In the genomic region with DNA sequence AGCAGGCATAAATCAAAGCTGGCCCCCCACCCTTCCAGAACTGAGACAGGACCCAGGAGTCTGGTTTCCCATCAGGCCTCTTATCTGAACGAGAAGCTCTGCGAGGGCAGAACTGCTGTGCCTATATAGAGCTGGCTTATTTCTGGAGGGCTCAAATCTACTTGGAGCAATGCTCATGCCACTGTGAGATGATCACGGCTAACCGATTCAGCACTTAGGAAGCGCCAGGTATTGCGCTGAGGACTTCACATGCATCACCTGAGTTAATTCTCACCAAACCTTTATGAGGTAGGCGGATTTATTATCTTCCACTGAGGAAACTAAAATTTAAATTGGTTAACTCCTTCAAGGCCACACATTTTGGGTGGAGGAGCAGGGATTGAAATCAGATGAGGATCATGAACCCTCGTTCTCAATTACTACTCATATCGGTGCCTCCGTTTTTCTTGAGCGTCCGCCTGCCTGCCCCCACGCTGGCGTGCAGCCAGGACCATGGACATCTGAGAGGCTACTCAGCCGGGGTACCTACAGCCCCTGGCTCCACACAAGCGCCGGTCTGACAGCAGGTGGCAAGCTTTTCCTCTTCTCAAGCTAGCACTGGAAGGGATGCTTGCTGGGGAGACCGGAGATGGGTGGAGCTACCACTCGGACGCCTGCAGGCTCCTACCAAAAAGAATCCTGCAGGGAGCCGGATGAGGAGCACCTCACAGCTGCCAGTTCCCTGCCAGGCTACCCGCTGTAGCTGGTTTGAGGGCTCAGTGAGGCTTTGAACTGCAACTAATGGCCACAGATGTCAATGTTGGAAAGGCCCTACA, we compare ENCODE assay signal across 9 cellular contexts. TPM values are rescaled to one million over a fixed set of nuclear protein-coding genes. Genes with fewer than 3 reads are reported as not detected.
DNase-seq lines count a peak whose midpoint lies in the region; ATAC-seq, FAIRE-seq and TF ChIP-seq lines count a peak whose summit lies in the region.
"Had no signal": no experiment of that assay in that cellular context is flagged by ENCODE, and none has a peak within 500 bp of the region (broad histone marks: within the 10 kb centered on the region; RNA-seq: fewer than 3 reads in every experiment).

No MANE protein-coding gene starts in this region.

- H3K4me1 ChIP-seq in adrenal gland (replicated peaks in 1 of 2) (peaks cover 7 to 16% of the 10 kb centered on the region in 2 donors), heart left ventricle (peaks cover 0 to 28% (median 20%) of the 10 kb centered on the region in 12 donors), parathyroid adenoma (peaks cover 5% of the 10 kb centered on the region)

- peak overlapping the region in 3 of 4 donors; percentile 62 to 98 (median 96) for H3K4me3 ChIP-seq in adrenal gland
- H3K4me3 ChIP-seq in heart left ventricle = peak overlapping the region; percentile 79 to 100 (median 99)
- H3K4me3 ChIP-seq in parathyroid adenoma (ENCODE audit: low read depth, low read length) = peak overlapping the region; percentile 97

- peak overlapping the region; percentile 73 for H3K4me2 ChIP-seq in parathyroid adenoma (ENCODE audit: low read length)

- intact Hi-C loops in adrenal gland (cut with DNase I) (no loop called here), heart left ventricle (cut with DNase I) (loop anchor here in 8 of 10 donors (1.0 to 10.0 kb wide), 10 partner anchors 22 to 99 kb away; a partner anchor contains a TSS)

- H3K9me3 ChIP-seq in adrenal gland (replicated peaks in 1 of 3) = no peaks in the 10 kb centered on the region
- no peaks in the 10 kb centered on the region for H3K9me3 ChIP-seq in heart left ventricle
- no peaks in the 10 kb centered on the region for H3K9me3 ChIP-seq in parathyroid adenoma (ENCODE audit: control insufficient read depth, low read length)

- TF ChIP-seq POLR2A in adrenal gland (IDR thresholded peaks at IDR 0.05) (peak; percentile 39 to 69), heart left ventricle (IDR thresholded peaks at IDR 0.05) (peak in 1 of 2 donors; percentile 16)

- peak overlapping the region; percentile 83 for H2AFZ ChIP-seq in parathyroid adenoma

- FAIRE-seq in urothelium cell line (lab: Jason Lieb, UNC) = no peak
- FAIRE-seq: G401.6 had no signal

- H3K79me2 ChIP-seq in parathyroid adenoma = peaks cover 5% of the 10 kb centered on the region

- H3K27me3 ChIP-seq in adrenal gland (no peaks in the 10 kb centered on the region), heart left ventricle (no peaks in the 10 kb centered on the region), parathyroid adenoma (ENCODE audit: control insufficient read depth, insufficient read depth, low read length) (no peaks in the 10 kb centered on the region)

- H3K9ac ChIP-seq in parathyroid adenoma = peak overlapping the region; percentile 91

- 18 to 21% (median 20%) methylated on average over 19 to 22 of the region's 22 CpGs for whole genome bisulfite sequencing in adrenal gland, 4 donors
- WGBS in heart left ventricle, 4 donors = 23 to 24% (median 24%) methylated on average over 20 to 22 of the region's 22 CpGs

- ATAC-seq in heart left ventricle = peak; percentile 16 to 61 (median 38)

- H3K27ac ChIP-seq in adrenal gland = peak overlapping the region; percentile 98 to 100 (median 100)
- peak overlapping the region; percentile 99 to 100 (median 100) for H3K27ac ChIP-seq in heart left ventricle
- H3K27ac ChIP-seq in parathyroid adenoma = peak overlapping the region; percentile 95

- TF ChIP-seq CTCF in adrenal gland (IDR thresholded peaks at IDR 0.05) (peak in 4 of 6 experiments; percentile 18 to 41 (median 23)), heart left ventricle (IDR thresholded peaks at IDR 0.05) (peak in 10 of 12 donors; percentile 7 to 56 (median 30)), parathyroid adenoma (IDR thresholded peaks at IDR 0.05) (peak; percentile 41)

- DNase-seq in activated gamma-delta T cell treated with Interleukin-2 at 50 U/mL for 16 hours (peak; percentile 46), activated gamma-delta T cell (lab: John Stamatoyannopoulos, UW) (no peak), NCI-H1105 treated with DMSO at 0.1 percent for 48 hours (lab: John Stamatoyannopoulos, UW) (peak; percentile 89), SKM-1 treated with dmso at 0.1 percent for 144 hours (lab: John Stamatoyannopoulos, UW; ENCODE audit: unreplicated experiment) (peak; percentile 45), adrenal gland (peak; percentile 76 to 90 (median 81)), heart left ventricle (peak; percentile 78 to 82 (median 79)), urothelium cell line (ENCODE audit: low spot score) (peak; percentile 91)

- peaks cover 0 to 17% of the 10 kb centered on the region in 2 donors for H3K36me3 ChIP-seq in adrenal gland (replicated peaks in 1 of 2)
- H3K36me3 ChIP-seq in heart left ventricle = peaks cover 0 to 22% (median 14%) of the 10 kb centered on the region in 9 donors
- no peaks in the 10 kb centered on the region for H3K36me3 ChIP-seq in parathyroid adenoma (ENCODE audit: control insufficient read depth, insufficient read depth, low read length)

RNA-seq across cellular contexts. Expression of a gene that starts 1.0 kb away (rescaled TPM):
- total RNA-seq in adrenal gland = 10 to 100 TPM; 25.5 to 47.1 (median 40.6) TPM
- 10 to 100 TPM; 20.6 to 36.4 (median 35.9) TPM for polyA plus RNA-seq in adrenal gland
- 10 to 100 TPM; 22.2 to 40.2 (median 28.2) TPM for total RNA-seq in heart left ventricle
- polyA plus RNA-seq in heart left ventricle = 10 to 100 TPM; 17.5 to 31.1 TPM

RNA-seq across cellular contexts. Expression of a gene that starts 21.5 kb away (rescaled TPM):
- 1,000 to 10,000 TPM in 2 of 8 donors, 100 to 1,000 TPM in 6; 225 to 1,158 (median 552) TPM for total RNA-seq in adrenal gland
- 100 to 1,000 TPM; 126 to 366 (median 157) TPM for polyA plus RNA-seq in adrenal gland
- 100 to 1,000 TPM in 3 of 9 donors, 10 to 100 TPM in 6; 19.8 to 367 (median 81.1) TPM for total RNA-seq in heart left ventricle
- polyA plus RNA-seq in heart left ventricle = 10 to 100 TPM; 21.5 to 33.2 TPM

RNA-seq across cellular contexts. Expression of a gene that starts 38.6 kb away (rescaled TPM):
- total RNA-seq in adrenal gland = 10 to 100 TPM; 11.1 to 29.9 (median 17.7) TPM
- 10 to 100 TPM in 2 of 3 donors, 1 to 10 TPM in 1; 5.4 to 45.1 (median 29.5) TPM for polyA plus RNA-seq in adrenal gland
- 10 to 100 TPM in 3 of 9 donors, 1 to 10 TPM in 6; 5.6 to 14.9 (median 8.5) TPM for total RNA-seq in heart left ventricle
- polyA plus RNA-seq in heart left ventricle = 1 to 10 TPM; 7.0 TPM

RNA-seq across cellular contexts. Expression of a gene that starts 42.3 kb away (rescaled TPM):
- total RNA-seq in adrenal gland = 100 to 1,000 TPM; 306 to 776 (median 549) TPM
- 100 to 1,000 TPM; 517 to 854 (median 731) TPM for polyA plus RNA-seq in adrenal gland
- total RNA-seq in heart left ventricle = 100 to 1,000 TPM in 7 of 9 donors, 10 to 100 TPM in 2; 62.5 to 214 (median 129) TPM
- polyA plus RNA-seq in heart left ventricle = 10 to 100 TPM; 77.7 to 92.5 TPM

RNA-seq across cellular contexts. Expression of a gene that starts 42.4 kb away (rescaled TPM):
- total RNA-seq in adrenal gland (10 to 100 TPM in 6 of 8 donors, 1 to 10 TPM in 2; 6.0 to 36.4 (median 16.0) TPM), heart left ventricle (10 to 100 TPM in 5 of 9 donors, 1 to 10 TPM in 4; 3.5 to 14.8 (median 10.8) TPM)
- polyA plus RNA-seq in adrenal gland (10 to 100 TPM in 1 of 3 donors, 1 to 10 TPM in 2; 1.0 to 19.1 (median 7.2) TPM), heart left ventricle (1 to 10 TPM; 3.0 to 8.4 TPM)

Comparison
In these comparisons a context has a peak if more than half of its experiments do, and no peak if none do; other contexts are left out.
1. intact Hi-C loops: an anchor here in heart left ventricle (1.0 to 10.0 kb wide); none called in adrenal gland.